ENCODE assay signal across 8 cellular contexts in the genomic region with DNA sequence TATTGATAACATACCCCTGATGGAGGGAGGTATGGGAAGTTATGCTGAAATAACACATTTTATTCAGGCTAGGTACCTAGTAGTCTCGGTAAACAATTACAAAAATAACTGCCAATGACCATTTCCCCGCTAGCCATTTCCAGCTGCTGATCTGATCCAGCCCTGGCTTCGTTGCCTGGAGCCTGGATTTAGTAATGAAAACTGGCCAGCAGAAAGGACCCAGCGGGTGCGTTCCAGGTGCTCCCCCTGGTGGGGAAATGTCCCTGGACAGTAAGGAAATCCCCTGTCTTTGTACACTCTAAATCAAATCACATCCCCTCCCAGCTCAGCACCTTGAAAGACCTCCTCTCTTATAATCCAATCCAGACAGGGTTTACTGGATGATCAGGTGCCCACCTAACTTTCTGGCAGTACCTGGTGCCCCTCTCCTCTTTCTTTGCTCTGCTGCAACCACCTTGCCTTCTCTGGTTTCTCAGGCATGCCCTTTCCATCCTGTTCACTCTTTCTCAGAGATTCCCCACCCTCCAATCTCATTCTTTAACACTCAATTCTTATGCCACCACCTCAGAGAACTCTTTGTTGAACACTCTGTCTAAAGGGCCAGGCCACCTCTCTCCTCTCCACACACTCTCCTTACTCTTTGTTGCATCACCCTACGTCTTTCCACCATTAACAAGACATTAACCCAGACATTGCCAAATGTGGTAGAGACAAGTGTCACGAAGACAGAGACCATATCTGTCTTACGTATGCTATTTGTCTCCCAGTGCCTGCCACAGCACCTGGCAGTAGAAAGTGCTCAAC. TPM values are rescaled to one million over a fixed set of nuclear protein-coding genes. Genes with fewer than 3 reads are reported as not detected.
DNase-seq lines count a peak whose midpoint lies in the region; ATAC-seq and TF ChIP-seq lines count a peak whose summit lies in the region.

No MANE protein-coding gene starts in this region.

- no peaks in the 10 kb centered on the region for H3K27me3 ChIP-seq in lung (ENCODE audit: control insufficient read depth, insufficient read depth)

- 24 to 27% methylated on average over 8 of the region's 8 CpGs for WGBS in lung, 2 donors

- H3K9me3 ChIP-seq in lung (ENCODE audit: control insufficient read depth in 2 of 2, insufficient read depth in 1 of 2, low read length in 1 of 2), result no peaks in the 10 kb centered on the region

- no peak overlapping the region for H3K27ac ChIP-seq in lung (ENCODE audit: low read depth in 1 of 2, low read length in 1 of 2)

- TF ChIP-seq CTCF in GM12864 (IDR thresholded peaks at IDR 0.05; ENCODE audit: low read depth, low read length, missing control alignments) (peak; percentile 83), lung (IDR thresholded peaks at IDR 0.05; ENCODE audit: control extremely low read depth, extremely low read depth) (peak; percentile 50)

- no peaks in the 10 kb centered on the region for H3K36me3 ChIP-seq in lung (ENCODE audit: control insufficient read depth in 2 of 2, insufficient read depth in 2 of 2, low read length in 2 of 2)

- peaks cover 0 to 4% of the 10 kb centered on the region in 2 donors for H3K4me1 ChIP-seq in lung (ENCODE audit: control insufficient read depth in 2 of 2, insufficient read depth in 2 of 2, low read length in 2 of 2)

- DNase-seq in GM12864 (ENCODE audit: low read depth) (no peak), M059J (ENCODE audit: low read depth) (peak; percentile 69), dermis blood vessel endothelial cell (peak; percentile 84), lung (ENCODE audit: low spot score) (peak; percentile 77), NCI-H1436 treated with DMSO at 0.1 percent for 48 hours (lab: John Stamatoyannopoulos, UW) (no peak), GF-D8 (lab: John Stamatoyannopoulos, UW) (no peak)
- peak; percentile 10 for DNase-seq in activated CD4-positive, CD25-positive, alpha-beta regulatory T cell treated with anti-CD3 and anti-CD28 coated beads, Interleukin-2, amount 50 U/mL, for 16 hours (ENCODE audit: low read depth, low spot score)
- peak; percentile 85 for DNase-seq in stimulated activated CD8-positive, alpha-beta memory T cell treated with anti-CD3 and anti-CD28 coated beads, Interleukin-4, amount 100 ng/mL, for 48 hours

- H3K4me3 ChIP-seq in GM12864 (ENCODE audit: low read depth, low read length), result no peak overlapping the region
- no peak overlapping the region for H3K4me3 ChIP-seq in lung

- ATAC-seq in lung (ENCODE audit: insufficient read depth, low FRiP score), result no peak

RNA-seq across cellular contexts. Expression of a gene that starts 50.1 kb away (rescaled TPM):
- total RNA-seq in M059J (2014; rRNA removed; shearing (Covaris generic)), result 34.5 and 42.6 TPM in 2 replicates
- total RNA-seq in dermis blood vessel endothelial cell, result 41.4 and 49.5 TPM in 2 replicates
- total RNA-seq in lung, result 10 to 100 TPM; 44.2 to 67.0 TPM
- polyA plus RNA-seq in lung, result 1 to 10 TPM; 8.8 to 9.0 TPM

RNA-seq across cellular contexts. Expression of a gene that starts 53.8 kb away (rescaled TPM):
- total RNA-seq in M059J (2014; rRNA removed; shearing (Covaris generic)), result 567 and 744 TPM in 2 replicates
- total RNA-seq in dermis blood vessel endothelial cell, result 3.9 and 9.5 TPM in 2 replicates
- total RNA-seq in lung, result 100 to 1,000 TPM in 1 of 2 donors, 10 to 100 TPM in 1; 96.4 to 146 TPM
- 100 to 1,000 TPM; 100 to 122 TPM for polyA plus RNA-seq in lung

Comparison
In these comparisons a context has a peak if more than half of its experiments do, and no peak if none do; other contexts are left out.
1. DNase-seq: peak in M059J (single experiment), activated CD4-positive, CD25-positive, alpha-beta regulatory T cell treated with anti-CD3 and anti-CD28 coated beads, Interleukin-2, amount 50 U/mL, for 16 hours (single experiment), dermis blood vessel endothelial cell (single experiment), lung (single experiment) and stimulated activated CD8-positive, alpha-beta memory T cell treated with anti-CD3 and anti-CD28 coated beads, Interleukin-4, amount 100 ng/mL, for 48 hours (single experiment); none in GM12864 (single experiment), NCI-H1436 treated with DMSO at 0.1 percent for 48 hours (single experiment) and GF-D8 (single experiment).